14 cellular contexts compared by ENCODE assay signal in genomic region chr21:38796426-38796825, GRCh38. TPM values are rescaled to one million over a fixed set of nuclear protein-coding genes. Genes with fewer than 3 reads are reported as not detected.
DNase-seq lines count a peak whose midpoint lies in the region; ATAC-seq, FAIRE-seq and TF ChIP-seq lines count a peak whose summit lies in the region.
"Had no signal": no experiment of that assay in that cellular context is flagged by ENCODE, and none has a peak within 500 bp of the region (broad histone marks: within the 10 kb centered on the region; RNA-seq: fewer than 3 reads in every experiment).

No MANE protein-coding gene starts in this region.

- H2BK20ac ChIP-seq in H1 (ENCODE audit: low read length) = no peak overlapping the region

- H3K36me3 Mint-ChIP-seq in activated CD4-positive, alpha-beta memory T cell treated with anti-CD3 and anti-CD28 coated beads for 36 hours = no peaks in the 10 kb centered on the region
- H3K36me3 Mint-ChIP-seq in activated CD4-positive, alpha-beta memory T cell treated with anti-CD3 and anti-CD28 coated beads, Interleukin-2, amount 10 ng/mL, durations not matched to agents 7 days and 5 days (ENCODE audit: low read depth) = no peaks in the 10 kb centered on the region

- H3K23me2 ChIP-seq in H1 (ENCODE audit: low read depth, low read length) = no peaks in the 10 kb centered on the region

- no peak overlapping the region for H2BK120ac ChIP-seq in H1 (replicated peaks; ENCODE audit: low read depth, low read length)

- no peak overlapping the region for H2BK15ac ChIP-seq in H1 (ENCODE audit: low read length)

- no peak overlapping the region for H2BK5ac ChIP-seq in H1 (ENCODE audit: low read depth, low read length)

- TF ChIP-seq EP300 in H1 (IDR thresholded peaks at IDR 0.05; ENCODE audit: borderline replicate concordance in 1 of 2, low read depth in 2 of 2, low read length in 2 of 2) = no peak

- no peak overlapping the region for H3K27ac Mint-ChIP-seq in activated CD4-positive, alpha-beta memory T cell treated with anti-CD3 and anti-CD28 coated beads for 36 hours
- H3K27ac Mint-ChIP-seq in activated CD4-positive, alpha-beta memory T cell treated with anti-CD3 and anti-CD28 coated beads, Interleukin-2, amount 10 ng/mL, durations not matched to agents 7 days and 5 days = no peak overlapping the region
- H3K27ac Mint-ChIP-seq: activated T-helper 1 cell treated with anti-CD3 and anti-CD28 coated beads, Interleukin-12 subunit alpha, Interleukin-12 subunit beta, Interleukin-2, Interleukin-4 antibody, amounts not matched to agents 30 ng/mL and 10 ng/mL and 1 ng/mL, durations not matched to agents 14 hours and 24 hours and 36 hours had no signal

- TF ChIP-seq RAD21 in H1 (IDR thresholded peaks at IDR 0.05 in 1 of 2, conservative IDR thresholded peaks at IDR 0.05 in 1 of 2; ENCODE audit: low read depth in 2 of 2, low read length in 2 of 2) = peak; percentile 22 to 34; a peak in 3 of 4 replicates

- H3K9me3 ChIP-seq in PC-9 (ENCODE audit: insufficient read depth, low read depth) (no peaks in the 10 kb centered on the region), H1 (ENCODE audit: insufficient read depth in 2 of 2, low read depth in 1 of 2, low read length in 1 of 2) (no peaks in the 10 kb centered on the region)
- H3K9me3 ChIP-seq: body of pancreas, neutrophil had no signal

- no peak for TF ChIP-seq POLR2A in H1 (IDR thresholded peaks at IDR 0.05; ENCODE audit: control extremely low read depth in 1 of 2, low read depth in 2 of 2, low read length in 2 of 2)

- no peaks in the 10 kb centered on the region for H3K36me3 ChIP-seq in PC-9 (ENCODE audit: low read depth)
- no peaks in the 10 kb centered on the region for H3K36me3 ChIP-seq in H1 (ENCODE audit: control insufficient read depth in 2 of 4, insufficient read depth in 4 of 4, low read length in 3 of 4)
- H3K36me3 ChIP-seq: neutrophil had no signal

- CTCF ChIA-PET in activated CD4-positive, alpha-beta memory T cell treated with anti-CD3 and anti-CD28 coated beads for 36 hours (lab: Charles Lee) = no interaction called here
- CTCF ChIA-PET in activated CD4-positive, alpha-beta memory T cell treated with anti-CD3 and anti-CD28 coated beads, Interleukin-2, amount 10 ng/mL, durations not matched to agents 7 days and 5 days (lab: Charles Lee) = no interaction called here
- CTCF ChIA-PET in PC-9 (lab: Charles Lee) = interaction anchor here (0.5 kb wide), 1 partner anchor 170 kb away, joined by 5 read pairs; no protein-coding TSS in a partner anchor
- CTCF ChIA-PET in H1 (lab: Charles Lee; ENCODE audit: partially characterized antibody) = interaction anchor here (0.7 to 2.0 kb wide), 4 partner anchors 11 to 306 kb away, joined by 3 to 8 read pairs (median 4); no protein-coding TSS in a partner anchor

- peak overlapping the region; percentile 98 for H3K27ac ChIP-seq in PC-9
- no peak overlapping the region for H3K27ac ChIP-seq in H1 (ENCODE audit: low read depth, low read length)
- H3K27ac ChIP-seq: body of pancreas, neutrophil had no signal

- H3K9me2 ChIP-seq in PC-9 (ENCODE audit: insufficient read depth) = no peaks in the 10 kb centered on the region

- no TSS peak for BruUV-seq in PC-9 (replicated peaks; lab: Mats Ljungman, UMichigan)

- H3K4me3 ChIP-seq in PC-9 (no peak overlapping the region), H1 (ENCODE audit: extremely low read depth in 1 of 4, insufficient read depth in 2 of 4, low read depth in 3 of 4, low read length in 4 of 4) (no peak overlapping the region), retinal pigment epithelial cell (ENCODE audit: low read length) (no peak overlapping the region)
- H3K4me3 ChIP-seq: body of pancreas had no signal

- 83% methylated on average over 5 of the region's 5 CpGs; no CpG with 5 or more reads in 1 of the 2 experiments for WGBS in H1 (ENCODE audit: extremely low coverage in 1 of 2, insufficient coverage in 1 of 2, insufficient read length in 1 of 2, insufficient replicate concordance in 2 of 2, low coverage in 1 of 2, low lambda C conversion rate in 2 of 2, missing lambda C conversion rate in 1 of 2), 2 experiments

- POLR2A ChIA-PET in activated CD4-positive, alpha-beta memory T cell treated with anti-CD3 and anti-CD28 coated beads for 36 hours (lab: Charles Lee) = no interaction called here
- POLR2A ChIA-PET in activated CD4-positive, alpha-beta memory T cell treated with anti-CD3 and anti-CD28 coated beads, Interleukin-2, amount 10 ng/mL, durations not matched to agents 7 days and 5 days (lab: Charles Lee) = no interaction called here
- POLR2A ChIA-PET in PC-9 (lab: Charles Lee; ENCODE audit: unreplicated experiment) (interaction anchor here (0.6 kb wide), 1 partner anchor 10 kb away, joined by 3 read pairs; no protein-coding TSS in a partner anchor), H1 (lab: Charles Lee; ENCODE audit: partially characterized antibody) (interaction anchor here (0.6 kb wide), 1 partner anchor 24 kb away, joined by 3 read pairs; no protein-coding TSS in a partner anchor)

- no peak overlapping the region for H3K9ac ChIP-seq in H1 (replicated peaks in 1 of 4; ENCODE audit: extremely low read depth in 1 of 4, low read depth in 3 of 4, low read length in 3 of 4)

- no peak overlapping the region for H2AK5ac ChIP-seq in H1 (ENCODE audit: low read depth, low read length)

- H4K20me1 ChIP-seq in PC-9 (ENCODE audit: insufficient read depth) = no peaks in the 10 kb centered on the region
- no peaks in the 10 kb centered on the region for H4K20me1 ChIP-seq in H1 (replicated peaks in 1 of 2; ENCODE audit: control insufficient read depth in 1 of 2, insufficient read depth in 2 of 2, low read length in 2 of 2)

- H3K14ac ChIP-seq in H1 (ENCODE audit: insufficient read length) = no peak overlapping the region

- H3K4ac ChIP-seq in H1 (replicated peaks; ENCODE audit: insufficient read length, low read depth, low read length) = no peak overlapping the region

- peaks cover 8% of the 10 kb centered on the region for H3K27me3 Mint-ChIP-seq in activated CD4-positive, alpha-beta memory T cell treated with anti-CD3 and anti-CD28 coated beads for 36 hours
- peaks cover 9% of the 10 kb centered on the region for H3K27me3 Mint-ChIP-seq in activated CD4-positive, alpha-beta memory T cell treated with anti-CD3 and anti-CD28 coated beads, Interleukin-2, amount 10 ng/mL, durations not matched to agents 7 days and 5 days

- H3K4me1 Mint-ChIP-seq in activated CD4-positive, alpha-beta memory T cell treated with anti-CD3 and anti-CD28 coated beads for 36 hours (ENCODE audit: low read depth) = peaks cover 10% of the 10 kb centered on the region
- H3K4me1 Mint-ChIP-seq in activated CD4-positive, alpha-beta memory T cell treated with anti-CD3 and anti-CD28 coated beads, Interleukin-2, amount 10 ng/mL, durations not matched to agents 7 days and 5 days = peaks cover 4% of the 10 kb centered on the region

- H3F3A ChIP-seq in PC-9 (ENCODE audit: insufficient read depth, low read depth) = peaks cover 27% of the 10 kb centered on the region

- no peak for TF ChIP-seq CTCF in PC-9 (conservative IDR thresholded peaks at IDR 0.05)
- TF ChIP-seq CTCF in H1 (IDR thresholded peaks at IDR 0.05; ENCODE audit: control extremely low read depth in 1 of 3, insufficient read depth in 1 of 3, low read depth in 1 of 3, low read length in 3 of 3) = no peak
- TF ChIP-seq CTCF in retinal pigment epithelial cell (conservative IDR thresholded peaks at IDR 0.05; ENCODE audit: low read depth, low read length) = peak; percentile 44

- H3K4me2 ChIP-seq in PC-9 = peak overlapping the region; percentile 66
- H3K4me2 ChIP-seq in H1 (ENCODE audit: insufficient read depth in 1 of 2, low read depth in 2 of 2, low read length in 2 of 2) = no peak overlapping the region

- H3K79me1 ChIP-seq in H1 (ENCODE audit: low read depth, low read length) = no peaks in the 10 kb centered on the region

- no peak overlapping the region for H3K23ac ChIP-seq in H1 (ENCODE audit: insufficient read length)

- no peak overlapping the region for H4K8ac ChIP-seq in H1 (ENCODE audit: extremely low read depth, insufficient read depth, low read length)

- DNase-seq in activated CD4-positive, alpha-beta memory T cell treated with anti-CD3 and anti-CD28 coated beads for 36 hours = peak; percentile 23
- DNase-seq in activated CD4-positive, alpha-beta memory T cell treated with anti-CD3 and anti-CD28 coated beads, Interleukin-2, amount 10 ng/mL, durations not matched to agents 7 days and 5 days = no peak
- DNase-seq in PC-9 (peak in 1 of 2 experiments; percentile 54), H1 (ENCODE audit: low read depth in 1 of 2, low spot score in 2 of 2) (no peak), retinal pigment epithelial cell (ENCODE audit: low read depth) (peak; percentile 65), SHP77 treated with DMSO at 0.1 percent for 48 hours (lab: John Stamatoyannopoulos, UW) (no peak), G401 (ENCODE audit: low spot score) (no peak)
- DNase-seq: body of pancreas; hippocampal formation; KBM-7; stimulated activated CD8-positive, alpha-beta memory T cell treated with anti-CD3 and anti-CD28 coated beads, Interleukin-4, amount 100 ng/mL, for 48 hours had no signal

- H3K27me3 ChIP-seq in PC-9 (ENCODE audit: insufficient read depth, low read depth) (no peaks in the 10 kb centered on the region), H1 (replicated peaks in 1 of 4; ENCODE audit: control insufficient read depth in 3 of 4, extremely low read depth in 1 of 4, insufficient read depth in 3 of 4, low read length in 3 of 4) (peaks cover 0 to 2% (median 0%) of the 10 kb centered on the region in 4 experiments; a peak in 1 of 7 replicates)
- H3K27me3 ChIP-seq: body of pancreas, neutrophil had no signal

- intact Hi-C loops in activated CD4-positive, alpha-beta memory T cell treated with anti-CD3 and anti-CD28 coated beads for 36 hours (cut with micrococcal nuclease) = no loop called here
- intact Hi-C loops in PC-9 (cut with micrococcal nuclease; ENCODE audit: unreplicated experiment) = loop anchor here (1.0 to 5.0 kb wide), 3 partner anchors 62 to 341 kb away; no protein-coding TSS in a partner anchor

- no peak overlapping the region for H2AFZ ChIP-seq in PC-9
- no peak overlapping the region for H2AFZ ChIP-seq in H1 (ENCODE audit: low read length)

- no peak overlapping the region for H3K56ac ChIP-seq in H1 (replicated peaks; ENCODE audit: insufficient read length, low read depth, low read length)

- H3K9me3 Mint-ChIP-seq in activated CD4-positive, alpha-beta memory T cell treated with anti-CD3 and anti-CD28 coated beads for 36 hours = no peaks in the 10 kb centered on the region
- H3K9me3 Mint-ChIP-seq in activated CD4-positive, alpha-beta memory T cell treated with anti-CD3 and anti-CD28 coated beads, Interleukin-2, amount 10 ng/mL, durations not matched to agents 7 days and 5 days = no peaks in the 10 kb centered on the region
- H3K9me3 Mint-ChIP-seq: activated T-helper 1 cell treated with anti-CD3 and anti-CD28 coated beads, Interleukin-12 subunit alpha, Interleukin-12 subunit beta, Interleukin-2, Interleukin-4 antibody, amounts not matched to agents 30 ng/mL and 10 ng/mL and 1 ng/mL, durations not matched to agents 14 hours and 24 hours and 36 hours had no signal

- no peak overlapping the region for H3K4me3 Mint-ChIP-seq in activated CD4-positive, alpha-beta memory T cell treated with anti-CD3 and anti-CD28 coated beads for 36 hours
- no peak overlapping the region for H3K4me3 Mint-ChIP-seq in activated CD4-positive, alpha-beta memory T cell treated with anti-CD3 and anti-CD28 coated beads, Interleukin-2, amount 10 ng/mL, durations not matched to agents 7 days and 5 days
- H3K4me3 Mint-ChIP-seq: activated T-helper 1 cell treated with anti-CD3 and anti-CD28 coated beads, Interleukin-12 subunit alpha, Interleukin-12 subunit beta, Interleukin-2, Interleukin-4 antibody, amounts not matched to agents 30 ng/mL and 10 ng/mL and 1 ng/mL, durations not matched to agents 14 hours and 24 hours and 36 hours had no signal

- no peak for FAIRE-seq in H1 (lab: Jason Lieb, UNC)

- no peak overlapping the region for H4K91ac ChIP-seq in H1 (replicated peaks; ENCODE audit: insufficient read length, low read length)

- H3K18ac ChIP-seq in H1 (ENCODE audit: extremely low read depth, low read length) = no peak overlapping the region

- H3K4me1 ChIP-seq in PC-9 (replicated peaks; ENCODE audit: insufficient read depth) (peaks cover 56% of the 10 kb centered on the region), H1 (replicated peaks in 1 of 4; ENCODE audit: control insufficient read depth in 3 of 4, insufficient read depth in 4 of 4, low read length in 3 of 4) (no peaks in the 10 kb centered on the region; a peak in 1 of 7 replicates)

- H3K79me2 ChIP-seq in PC-9 (ENCODE audit: low read depth) (no peaks in the 10 kb centered on the region), H1 (ENCODE audit: control insufficient read depth in 1 of 2, insufficient read depth in 2 of 2, low read length in 2 of 2) (no peaks in the 10 kb centered on the region)

- no peak overlapping the region for H2BK12ac ChIP-seq in H1 (ENCODE audit: low read depth, low read length)

- in situ Hi-C loops in G401 (cut with HindIII; ENCODE audit: low sequenced_read_pairs) = no loop called here

- H4K5ac ChIP-seq in H1 (ENCODE audit: insufficient read length, low read depth, low read length) = no peak overlapping the region

- no peak for ATAC-seq in GM18520 (IDR thresholded peaks at IDR 0.05; ENCODE audit: unreplicated experiment)
- ATAC-seq: body of pancreas had no signal

RNA-seq across cellular contexts. Expression of gene ETS2, which starts 9.3 kb away (rescaled TPM):
- 10 to 100 TPM; 22.1 to 25.0 TPM for total RNA-seq in activated CD4-positive, alpha-beta memory T cell treated with anti-CD3 and anti-CD28 coated beads for 36 hours
- total RNA-seq in activated CD4-positive, alpha-beta memory T cell treated with anti-CD3 and anti-CD28 coated beads, Interleukin-2, amount 10 ng/mL, durations not matched to agents 7 days and 5 days = 10 to 100 TPM; 11.4 to 11.5 TPM
- total RNA-seq in PC-9 (2021) = 20.4 and 25.2 TPM in 2 replicates
- total RNA-seq in H1 (2021; fragmentation: NEBNext Ultra II Directional; extraction: Animal tissue kit (Norgen Biotek cat#: 25700)) = 42.2 and 45.1 TPM in 2 replicates
- 10.4 and 11.0 TPM in 2 replicates for polyA plus RNA-seq in H1 (2011; rRNA removed)
- polyA plus RNA-seq in H1 (2011; cell fraction: cytosol; rRNA removed) = 11.7 TPM
- polyA plus RNA-seq in H1 (2011; cell fraction: nucleus; rRNA removed) = 19.7 TPM
- polyA plus RNA-seq in H1 (2012, experiment 1 of 2) = 18.4 to 22.7 TPM (median 21.9 TPM) in 4 replicates
- 12.8 TPM for polyA plus RNA-seq in H1 (2012, experiment 2 of 2)
- 22.6 TPM for polyA plus RNA-seq in H1 (2013, experiment 1 of 2)
- polyA plus RNA-seq in H1 (2013, experiment 2 of 2) = 22.9 TPM
- 16.9 and 24.2 TPM in 2 replicates for polyA minus RNA-seq in H1 (2011; rRNA and poly(A)+ RNA removed)
- 17.0 TPM for polyA minus RNA-seq in H1 (2011; cell fraction: cytosol; rRNA and poly(A)+ RNA removed)
- polyA minus RNA-seq in H1 (2011; cell fraction: nucleus; rRNA and poly(A)+ RNA removed) = 15.5 TPM
- total RNA-seq in G401 (2014; rRNA removed; shearing (Covaris generic)) = 0.86 and 1.8 TPM in 2 replicates

Comparison
In these comparisons a context has a peak if more than half of its experiments do, and no peak if none do; other contexts are left out.
1. DNase-seq: peak in activated CD4-positive, alpha-beta memory T cell treated with anti-CD3 and anti-CD28 coated beads for 36 hours (single experiment) and retinal pigment epithelial cell (single experiment); none in activated CD4-positive, alpha-beta memory T cell treated with anti-CD3 and anti-CD28 coated beads, Interleukin-2, amount 10 ng/mL, durations not matched to agents 7 days and 5 days (single experiment), H1 (0 of 2), SHP77 treated with DMSO at 0.1 percent for 48 hours (single experiment) and G401 (single experiment).
2. CTCF ChIA-PET loops: an anchor here in PC-9 (0.5 kb wide) and H1 (0.7 to 2.0 kb wide); none called in activated CD4-positive, alpha-beta memory T cell treated with anti-CD3 and anti-CD28 coated beads for 36 hours and activated CD4-positive, alpha-beta memory T cell treated with anti-CD3 and anti-CD28 coated beads, Interleukin-2, amount 10 ng/mL, durations not matched to agents 7 days and 5 days.
3. POLR2A ChIA-PET loops: an anchor here in PC-9 (0.6 kb wide) and H1 (0.6 kb wide); none called in activated CD4-positive, alpha-beta memory T cell treated with anti-CD3 and anti-CD28 coated beads for 36 hours and activated CD4-positive, alpha-beta memory T cell treated with anti-CD3 and anti-CD28 coated beads, Interleukin-2, amount 10 ng/mL, durations not matched to agents 7 days and 5 days.